In genomic region chr2:127094509-127095366, GRCh38 we compare ENCODE assay signal across 11 cellular contexts. TPM values are rescaled to one million over a fixed set of nuclear protein-coding genes. Genes with fewer than 3 reads are reported as not detected.
DNase-seq lines count a peak whose midpoint lies in the region; ATAC-seq and TF ChIP-seq lines count a peak whose summit lies in the region.
"Had no signal": no experiment of that assay in that cellular context is flagged by ENCODE, and none has a peak within 500 bp of the region (broad histone marks: within the 10 kb centered on the region; RNA-seq: fewer than 3 reads in every experiment).

No MANE protein-coding gene starts in this region.

- intact Hi-C loops in activated CD4-positive, alpha-beta T cell treated with anti-CD3 and anti-CD28 coated beads for 36 hours (cut with DNase I, micrococcal nuclease), result no loop called here
- intact Hi-C loops in mucosa of descending colon (cut with DNase I, micrococcal nuclease) (no loop called here), uterus (cut with DNase I; ENCODE audit: low total_unique reads) (no loop called here)

- H3K4me1 ChIP-seq in mucosa of descending colon (ENCODE audit: low read depth) (peaks cover 33% of the 10 kb centered on the region), uterus (peaks cover 0 to 13% of the 10 kb centered on the region in 2 donors)

- H3K36me3 ChIP-seq in mucosa of descending colon (ENCODE audit: low read depth) (no peaks in the 10 kb centered on the region), uterus (no peaks in the 10 kb centered on the region)

- POLR2A ChIA-PET in activated CD4-positive, alpha-beta T cell treated with anti-CD3 and anti-CD28 coated beads for 36 hours (lab: Charles Lee), result no interaction called here

- H3K27me3 ChIP-seq in uterus, result no peaks in the 10 kb centered on the region

- TF ChIP-seq CTCF in mucosa of descending colon (IDR thresholded peaks at IDR 0.05) (no peak), uterus (IDR thresholded peaks at IDR 0.05) (no peak)

- no peaks in the 10 kb centered on the region for H3K27me3 Mint-ChIP-seq in activated CD4-positive, alpha-beta T cell treated with anti-CD3 and anti-CD28 coated beads for 36 hours

- H3K27ac ChIP-seq in uterus, result peak overlapping the region; percentile 55 to 64

- CTCF ChIA-PET in activated CD4-positive, alpha-beta T cell treated with anti-CD3 and anti-CD28 coated beads for 36 hours (lab: Charles Lee), result no interaction called here

- H3K4me3 Mint-ChIP-seq in activated CD4-positive, alpha-beta T cell treated with anti-CD3 and anti-CD28 coated beads for 36 hours, result no peak overlapping the region

- no peaks in the 10 kb centered on the region for H3K36me3 Mint-ChIP-seq in activated CD4-positive, alpha-beta T cell treated with anti-CD3 and anti-CD28 coated beads for 36 hours (ENCODE audit: low read depth)

- H3K9me3 Mint-ChIP-seq in activated CD4-positive, alpha-beta T cell treated with anti-CD3 and anti-CD28 coated beads for 36 hours (ENCODE audit: low read depth), result no peaks in the 10 kb centered on the region

- TF ChIP-seq POLR2A in uterus (IDR thresholded peaks at IDR 0.05), result no peak

- H3K4me3 ChIP-seq in mucosa of descending colon, result no peak overlapping the region
- H3K4me3 ChIP-seq in uterus, result no peak overlapping the region

- peaks cover 4% of the 10 kb centered on the region for H3K4me1 Mint-ChIP-seq in activated CD4-positive, alpha-beta T cell treated with anti-CD3 and anti-CD28 coated beads for 36 hours

- no peaks in the 10 kb centered on the region for H3K9me3 ChIP-seq in mucosa of descending colon
- no peaks in the 10 kb centered on the region for H3K9me3 ChIP-seq in uterus

- no peak overlapping the region for H3K27ac Mint-ChIP-seq in activated CD4-positive, alpha-beta T cell treated with anti-CD3 and anti-CD28 coated beads for 36 hours

- peak; percentile 2 for DNase-seq in activated CD4-positive, alpha-beta T cell treated with anti-CD3 and anti-CD28 coated beads for 36 hours
- no peak for DNase-seq in activated CD4-positive, alpha-beta T cell treated with anti-CD3 and anti-CD28 coated beads, Interleukin-2, amount 50 U/mL, for 48 hours
- DNase-seq in mucosa of descending colon, result peak; percentile 64 to 79 (median 71)
- DNase-seq in uterus, result peak; percentile 55 to 68
- no peak for DNase-seq in SHP77 (lab: John Stamatoyannopoulos, UW)
- DNase-seq in SIG-M5 (lab: John Stamatoyannopoulos, UW), result no peak
- DNase-seq: ACHN; activated effector memory CD4-positive, alpha-beta T cell treated with anti-CD3 and anti-CD28 coated beads, Interleukin-2, amount 50 U/mL, for 16 hours; NCI-H1105 treated with DMSO at 0.1 percent for 48 hours had no signal

- no peak for ATAC-seq in activated CD4-positive, alpha-beta T cell treated with anti-CD3 and anti-CD28 coated beads for 36 hours
- ATAC-seq in esophagus mucosa (peak; percentile 52), mucosa of descending colon (peak; percentile 52), HG03045 (IDR thresholded peaks at IDR 0.05; ENCODE audit: unreplicated experiment) (no peak)

RNA-seq across cellular contexts. Expression of gene BIN1, which starts 12.2 kb away (rescaled TPM):
- total RNA-seq in activated CD4-positive, alpha-beta T cell treated with anti-CD3 and anti-CD28 coated beads for 36 hours, result 10 to 100 TPM; 65.2 to 71.0 TPM
- 4.5 TPM for total RNA-seq in esophagus mucosa
- 10 to 100 TPM; 37.6 to 65.7 (median 46.3) TPM for total RNA-seq in mucosa of descending colon
- total RNA-seq in uterus, result 100 to 1,000 TPM in 1 of 4 donors, 10 to 100 TPM in 3; 41.5 to 112 (median 57.8) TPM

Comparison
In these comparisons a context has a peak if more than half of its experiments do, and no peak if none do; other contexts are left out.
1. DNase-seq: peak in activated CD4-positive, alpha-beta T cell treated with anti-CD3 and anti-CD28 coated beads for 36 hours (single experiment), mucosa of descending colon (3 of 3) and uterus (2 of 2); none in activated CD4-positive, alpha-beta T cell treated with anti-CD3 and anti-CD28 coated beads, Interleukin-2, amount 50 U/mL, for 48 hours (0 of 2), SHP77 (0 of 2) and SIG-M5 (single experiment).
2. ATAC-seq: peak in esophagus mucosa (single experiment) and mucosa of descending colon (single experiment); none in activated CD4-positive, alpha-beta T cell treated with anti-CD3 and anti-CD28 coated beads for 36 hours (single experiment) and HG03045 (single experiment).